8 cellular contexts compared by ENCODE assay signal in the genomic region with DNA sequence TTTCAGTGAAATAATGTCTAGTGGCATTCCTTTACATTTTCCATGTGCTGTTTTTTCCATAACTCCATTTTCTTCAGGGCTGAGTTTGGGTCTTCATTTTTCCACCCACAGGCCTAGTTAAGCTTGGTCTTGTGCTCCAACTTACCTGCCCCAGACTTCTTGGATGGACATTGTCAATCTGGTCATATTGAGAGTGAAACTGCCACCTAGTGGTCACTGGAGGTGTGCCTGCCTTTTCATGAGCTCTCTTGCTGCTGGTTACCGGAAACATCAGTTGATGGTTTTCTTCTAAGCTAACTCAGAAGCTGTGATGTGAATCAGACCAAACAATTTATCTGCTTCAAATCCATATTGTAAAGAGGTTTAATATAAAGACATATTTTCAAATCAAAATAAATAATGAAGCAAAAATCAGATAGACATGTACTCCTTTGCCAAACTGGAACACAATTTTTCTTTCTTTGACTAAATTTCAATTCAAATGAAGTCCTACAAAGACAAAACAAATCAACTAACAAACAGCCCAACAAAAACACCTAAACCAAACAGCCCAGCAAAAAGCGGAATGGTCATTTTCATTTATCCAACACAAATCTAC.
A peak's percentile ranks its signal among the peaks of the same experiment; 100 is the strongest.
DNase-seq lines count a peak whose midpoint lies in the region; ATAC-seq and TF ChIP-seq lines count a peak whose summit lies in the region.

No MANE protein-coding gene starts in this region.

- no peaks in the 10 kb centered on the region for H4K20me1 ChIP-seq in hepatocyte (ENCODE audit: insufficient read depth, poor library complexity, severe bottlenecking)

- H2AFZ ChIP-seq in hepatocyte = no peak overlapping the region

- no peaks in the 10 kb centered on the region for H3K9me2 ChIP-seq in hepatocyte (replicated peaks; ENCODE audit: insufficient read depth)

- intact Hi-C loops in adrenal gland (cut with DNase I) = loop anchor here in 1 of 2 donors (10.0 kb wide), 1 partner anchor 1065 kb away; no protein-coding TSS in a partner anchor

- no peak for TF ChIP-seq POLR2A in adrenal gland (IDR thresholded peaks at IDR 0.05)

- ATAC-seq in GM21423 (IDR thresholded peaks at IDR 0.05; ENCODE audit: unreplicated experiment) = peak; percentile 50
- no peak for ATAC-seq in GM18870 (IDR thresholded peaks at IDR 0.05; ENCODE audit: unreplicated experiment)

- no peaks in the 10 kb centered on the region for H3K4me1 ChIP-seq in adrenal gland (replicated peaks in 1 of 2)
- H3K4me1 ChIP-seq in hepatocyte (ENCODE audit: insufficient read depth) = no peaks in the 10 kb centered on the region

- H3K4me3 ChIP-seq in adrenal gland (no peak overlapping the region), hepatocyte (no peak overlapping the region)

- no peaks in the 10 kb centered on the region for H3K27me3 ChIP-seq in adrenal gland
- no peaks in the 10 kb centered on the region for H3K27me3 ChIP-seq in hepatocyte

- H3K36me3 ChIP-seq in adrenal gland (replicated peaks in 1 of 2) (no peaks in the 10 kb centered on the region), hepatocyte (replicated peaks; ENCODE audit: insufficient read depth, low read depth) (no peaks in the 10 kb centered on the region)

- TF ChIP-seq CTCF in adrenal gland (IDR thresholded peaks at IDR 0.05) (peak; percentile 57 to 82 (median 64)), hepatocyte (IDR thresholded peaks at IDR 0.05; ENCODE audit: poor library complexity) (peak; percentile 73)

- H3K9me3 ChIP-seq in adrenal gland (replicated peaks in 1 of 3) (no peaks in the 10 kb centered on the region), hepatocyte (ENCODE audit: low read depth) (no peaks in the 10 kb centered on the region)

- H3K4me2 ChIP-seq in hepatocyte = no peak overlapping the region

- H3K79me2 ChIP-seq in hepatocyte = no peaks in the 10 kb centered on the region

- 40 to 49% (median 46%) methylated on average over 2 of the region's 2 CpGs for WGBS in adrenal gland, 4 donors
- WGBS in hepatocyte (ENCODE audit: low lambda C conversion rate, missing lambda C conversion rate) = 77% methylated on average over 2 of the region's 2 CpGs

- H3K27ac ChIP-seq in adrenal gland (no peak overlapping the region), hepatocyte (no peak overlapping the region)

- DNase-seq in DMS53 treated with DMSO at 0.1 percent for 48 hours (lab: John Stamatoyannopoulos, UW; ENCODE audit: unreplicated experiment) (peak; percentile 55), LHCN-M2 (ENCODE audit: low read depth) (peak; percentile 57), T follicular helper cell (ENCODE audit: low read depth) (peak; percentile 49), adrenal gland (peak; percentile 46 to 80 (median 49)), hepatocyte (ENCODE audit: low spot score) (peak; percentile 79)
- peak; percentile 48 for DNase-seq in stimulated activated CD4-positive, alpha-beta T cell treated with anti-CD3 and anti-CD28 coated beads, Interleukin-12 subunit alpha, Interleukin-12 subunit beta, amount 100 ng/mL, for 4 hours
